Comparison of ENCODE assay signal across 1 cellular context in genomic region chrX:49199906-49200771, GRCh38.
TF ChIP-seq lines count a peak whose summit lies in the region.

SYP (minus strand) TSS chrX:49200193; CDS start chrX:49200186, 7 bp downstream.

TF ChIP-seq in Ishikawa, 13 proteins besides CTCF, POLR2A, EP300 and RAD21 (continued from another document):
- TF ChIP-seq, protein P1, sequence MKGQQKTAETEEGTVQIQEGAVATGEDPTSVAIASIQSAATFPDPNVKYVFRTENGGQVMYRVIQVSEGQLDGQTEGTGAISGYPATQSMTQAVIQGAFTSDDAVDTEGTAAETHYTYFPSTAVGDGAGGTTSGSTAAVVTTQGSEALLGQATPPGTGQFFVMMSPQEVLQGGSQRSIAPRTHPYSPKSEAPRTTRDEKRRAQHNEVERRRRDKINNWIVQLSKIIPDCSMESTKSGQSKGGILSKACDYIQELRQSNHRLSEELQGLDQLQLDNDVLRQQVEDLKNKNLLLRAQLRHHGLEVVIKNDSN (IDR thresholded peaks at IDR 0.05): no peak
- no peak for TF ChIP-seq NFIC (IDR thresholded peaks at IDR 0.05)
- no peak for TF ChIP-seq CEBPB (IDR thresholded peaks at IDR 0.05)
- 0 out of 2 replicates have a peak, but pooled peaks have one; percentile 22 for TF ChIP-seq TEAD4 (IDR thresholded peaks at IDR 0.05)
- TF ChIP-seq CREB1 (IDR thresholded peaks at IDR 0.05; ENCODE audit: low read depth): no peak
